ENCODE assay signal across 22 cellular contexts in the genomic region with DNA sequence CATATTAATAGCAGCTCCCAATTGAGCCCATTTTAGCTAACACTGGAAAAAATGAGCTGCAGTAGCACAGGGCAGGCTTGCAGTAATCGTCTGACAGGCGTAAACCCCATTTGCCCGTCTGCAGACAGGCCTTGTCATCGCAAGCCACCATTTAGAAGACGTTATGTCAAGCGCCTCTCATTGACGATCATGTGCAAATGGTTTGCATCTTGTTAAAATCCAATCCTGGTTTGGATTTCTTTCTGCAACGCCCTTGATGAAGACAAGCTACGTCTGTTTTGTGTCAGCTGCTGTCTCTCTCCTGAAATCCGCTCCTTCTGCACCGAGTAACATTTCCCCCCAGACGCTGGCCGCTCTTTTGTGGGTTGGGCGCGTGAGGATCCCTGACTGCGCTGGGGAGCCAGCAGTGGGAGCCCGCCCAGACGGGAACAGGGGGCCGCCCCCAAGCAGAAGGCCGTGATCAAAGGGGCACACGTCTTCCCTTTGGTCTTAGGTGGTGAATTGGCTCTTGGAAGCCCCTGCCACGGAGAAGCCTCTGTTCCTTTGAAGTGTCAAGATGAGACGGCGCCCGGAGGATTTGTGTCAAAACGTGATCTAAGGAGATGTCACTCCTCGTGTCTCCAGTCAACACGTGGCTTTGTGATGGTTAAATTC.
A peak's percentile ranks its signal among the peaks of the same experiment; 100 is the strongest.
DNase-seq lines count a peak whose midpoint lies in the region; ATAC-seq and TF ChIP-seq lines count a peak whose summit lies in the region.
"Had no signal": no experiment of that assay in that cellular context is flagged by ENCODE, and none has a peak within 500 bp of the region (broad histone marks: within the 10 kb centered on the region; RNA-seq: fewer than 3 reads in every experiment).

No MANE protein-coding gene starts in this region.

- H3K9me3 ChIP-seq in SK-N-SH (no peaks in the 10 kb centered on the region), hepatocyte (ENCODE audit: low read depth) (no peaks in the 10 kb centered on the region), gastroesophageal sphincter (peaks cover 0 to under 1% (median 0%) of the 10 kb centered on the region in 3 donors), endodermal cell (ENCODE audit: control insufficient read depth, low read length) (no peaks in the 10 kb centered on the region)
- H3K9me3 ChIP-seq: body of pancreas, pancreas, suprapubic skin had no signal

- H3K9ac ChIP-seq in SK-N-SH (no peak overlapping the region), endodermal cell (ENCODE audit: extremely low read depth, low read length, poor library complexity, severe bottlenecking) (no peak overlapping the region)

- H3K9me2 ChIP-seq in SK-N-SH (no peaks in the 10 kb centered on the region), hepatocyte (replicated peaks; ENCODE audit: insufficient read depth) (no peaks in the 10 kb centered on the region)

- H3K27me3 Mint-ChIP-seq in activated naive CD8-positive, alpha-beta T cell treated with anti-CD3 and anti-CD28 coated beads, Interleukin-2, amount 10 ng/mL, durations not matched to agents 7 days and 5 days, result peaks cover 2% of the 10 kb centered on the region
- no peaks in the 10 kb centered on the region for H3K27me3 Mint-ChIP-seq in activated naive CD8-positive, alpha-beta T cell treated with anti-CD3 and anti-CD28 coated beads, Interleukin-2, amount 50 U/mL, for 24 hours
- no peaks in the 10 kb centered on the region for H3K27me3 Mint-ChIP-seq in endodermal cell (ENCODE audit: insufficient read depth)
- H3K27me3 Mint-ChIP-seq in activated CD4-positive, alpha-beta T cell treated with anti-CD3 and anti-CD28 coated beads, Interleukin-2, amount 10 ng/mL, durations not matched to agents 24 days and 14 days, result no peaks in the 10 kb centered on the region

- H3K9me3 Mint-ChIP-seq in activated naive CD8-positive, alpha-beta T cell treated with anti-CD3 and anti-CD28 coated beads, Interleukin-2, amount 10 ng/mL, durations not matched to agents 7 days and 5 days, result no peaks in the 10 kb centered on the region
- no peaks in the 10 kb centered on the region for H3K9me3 Mint-ChIP-seq in activated naive CD8-positive, alpha-beta T cell treated with anti-CD3 and anti-CD28 coated beads, Interleukin-2, amount 50 U/mL, for 24 hours
- H3K9me3 Mint-ChIP-seq in endodermal cell, result peaks cover 2% of the 10 kb centered on the region
- no peaks in the 10 kb centered on the region for H3K9me3 Mint-ChIP-seq in activated CD4-positive, alpha-beta T cell treated with anti-CD3 and anti-CD28 coated beads, Interleukin-2, amount 10 ng/mL, durations not matched to agents 24 days and 14 days
- H3K9me3 Mint-ChIP-seq: CD4-positive, alpha-beta memory T cell had no signal

- no peaks in the 10 kb centered on the region for H3K36me3 ChIP-seq in SK-N-SH (replicated peaks in 1 of 2; ENCODE audit: control insufficient read depth in 1 of 2, insufficient read depth in 2 of 2, low read length in 1 of 2)
- no peaks in the 10 kb centered on the region for H3K36me3 ChIP-seq in hepatocyte (replicated peaks; ENCODE audit: insufficient read depth, low read depth)
- no peaks in the 10 kb centered on the region for H3K36me3 ChIP-seq in gastroesophageal sphincter
- no peaks in the 10 kb centered on the region for H3K36me3 ChIP-seq in endodermal cell (ENCODE audit: control insufficient read depth, insufficient read depth, low read length)
- H3K36me3 ChIP-seq: pancreas, suprapubic skin had no signal

- DNase-seq in activated naive CD8-positive, alpha-beta T cell treated with anti-CD3 and anti-CD28 coated beads, Interleukin-2, amount 10 ng/mL, durations not matched to agents 7 days and 5 days, result peak; percentile 12
- no peak for DNase-seq in activated naive CD8-positive, alpha-beta T cell treated with anti-CD3 and anti-CD28 coated beads, Interleukin-2, amount 50 U/mL, for 24 hours
- DNase-seq in SK-N-SH (peak; percentile 83), hepatocyte (ENCODE audit: low spot score) (peak; percentile 58), sciatic nerve (ENCODE audit: low spot score) (peak; percentile 34), endodermal cell (no peak)
- DNase-seq in activated CD4-positive, alpha-beta T cell treated with anti-CD3 and anti-CD28 coated beads, Interleukin-2, amount 10 ng/mL, durations not matched to agents 24 days and 14 days, result no peak
- DNase-seq: activated CD4-positive, alpha-beta T cell treated with anti-CD3 and anti-CD28 coated beads for 48 hours; activated gamma-delta T cell; activated T-cell treated with anti-CD3 and anti-CD28 coated beads, Interleukin-2, amount 50 U/mL, for 1 hour; body of pancreas; CD4-positive, alpha-beta memory T cell; foreskin fibroblast; hippocampal formation; naive thymus-derived CD8-positive, alpha-beta T cell; OCI-M1; stimulated activated naive CD4-positive, alpha-beta T cell had no signal

- TF ChIP-seq RAD21 in SK-N-SH (IDR thresholded peaks at IDR 0.05; ENCODE audit: low read length), result no peak

- CTCF ChIA-PET in SK-N-SH (lab: Yijun Ruan, JAX), result interaction anchor here (1.3 to 2.2 kb wide), 3 partner anchors 119 to 207 kb away, joined by 3 to 10 read pairs (median 6); no protein-coding TSS in a partner anchor

- H3K4me1 Mint-ChIP-seq in activated naive CD8-positive, alpha-beta T cell treated with anti-CD3 and anti-CD28 coated beads, Interleukin-2, amount 10 ng/mL, durations not matched to agents 7 days and 5 days, result no peaks in the 10 kb centered on the region
- no peaks in the 10 kb centered on the region for H3K4me1 Mint-ChIP-seq in activated naive CD8-positive, alpha-beta T cell treated with anti-CD3 and anti-CD28 coated beads, Interleukin-2, amount 50 U/mL, for 24 hours
- no peaks in the 10 kb centered on the region for H3K4me1 Mint-ChIP-seq in endodermal cell
- no peaks in the 10 kb centered on the region for H3K4me1 Mint-ChIP-seq in activated CD4-positive, alpha-beta T cell treated with anti-CD3 and anti-CD28 coated beads, Interleukin-2, amount 10 ng/mL, durations not matched to agents 24 days and 14 days
- H3K4me1 Mint-ChIP-seq: CD4-positive, alpha-beta memory T cell had no signal

- H3K4me1 ChIP-seq in SK-N-SH (ENCODE audit: control insufficient read depth in 1 of 2, insufficient read depth in 2 of 2, low read depth in 1 of 2, low read length in 1 of 2), result peaks cover 0 to 45% of the 10 kb centered on the region in 2 experiments; a peak in 2 of 4 replicates
- H3K4me1 ChIP-seq in hepatocyte (ENCODE audit: insufficient read depth), result peaks cover 7% of the 10 kb centered on the region
- peaks cover 0 to 8% (median 0%) of the 10 kb centered on the region in 3 donors for H3K4me1 ChIP-seq in gastroesophageal sphincter
- no peaks in the 10 kb centered on the region for H3K4me1 ChIP-seq in endodermal cell (ENCODE audit: control insufficient read depth, insufficient read depth, low read length)
- H3K4me1 ChIP-seq: body of pancreas, pancreas had no signal

- H3K27me3 ChIP-seq in SK-N-SH (ENCODE audit: insufficient read depth) (no peaks in the 10 kb centered on the region), hepatocyte (no peaks in the 10 kb centered on the region), gastroesophageal sphincter (peaks cover 19% of the 10 kb centered on the region), endodermal cell (ENCODE audit: control insufficient read depth, insufficient read depth, low read length, poor library complexity, severe bottlenecking) (no peaks in the 10 kb centered on the region)
- H3K27me3 ChIP-seq: body of pancreas, pancreas had no signal

- no peaks in the 10 kb centered on the region for H3F3A ChIP-seq in SK-N-SH (replicated peaks; ENCODE audit: insufficient read depth)

- no peak overlapping the region for H3K4me3 Mint-ChIP-seq in activated naive CD8-positive, alpha-beta T cell treated with anti-CD3 and anti-CD28 coated beads, Interleukin-2, amount 10 ng/mL, durations not matched to agents 7 days and 5 days
- no peak overlapping the region for H3K4me3 Mint-ChIP-seq in activated naive CD8-positive, alpha-beta T cell treated with anti-CD3 and anti-CD28 coated beads, Interleukin-2, amount 50 U/mL, for 24 hours
- no peak overlapping the region for H3K4me3 Mint-ChIP-seq in endodermal cell
- H3K4me3 Mint-ChIP-seq in activated CD4-positive, alpha-beta T cell treated with anti-CD3 and anti-CD28 coated beads, Interleukin-2, amount 10 ng/mL, durations not matched to agents 24 days and 14 days, result no peak overlapping the region
- H3K4me3 Mint-ChIP-seq: CD4-positive, alpha-beta memory T cell; naive thymus-derived CD8-positive, alpha-beta T cell had no signal

- no peak overlapping the region for H3K4me3 ChIP-seq in SK-N-SH (ENCODE audit: low read depth in 2 of 2, low read length in 1 of 2)
- no peak overlapping the region for H3K4me3 ChIP-seq in hepatocyte
- no peak overlapping the region for H3K4me3 ChIP-seq in gastroesophageal sphincter
- no peak overlapping the region for H3K4me3 ChIP-seq in endodermal cell (ENCODE audit: low read length)
- H3K4me3 ChIP-seq: body of pancreas, pancreas, suprapubic skin had no signal

- no peak for TF ChIP-seq POLR2A in gastroesophageal sphincter (IDR thresholded peaks at IDR 0.05)

- intact Hi-C loops in sciatic nerve (cut with DNase I), result no loop called here
- intact Hi-C loops in activated CD4-positive, alpha-beta T cell treated with anti-CD3 and anti-CD28 coated beads, Interleukin-2, amount 10 ng/mL, durations not matched to agents 24 days and 14 days (cut with micrococcal nuclease), result no loop called here

- H4K20me1 ChIP-seq in SK-N-SH (ENCODE audit: insufficient read depth), result no peaks in the 10 kb centered on the region
- no peaks in the 10 kb centered on the region for H4K20me1 ChIP-seq in hepatocyte (ENCODE audit: insufficient read depth, poor library complexity, severe bottlenecking)

- H2AFZ ChIP-seq in SK-N-SH (ENCODE audit: low read depth) (no peak overlapping the region), hepatocyte (no peak overlapping the region)

- H3K27ac Mint-ChIP-seq in activated naive CD8-positive, alpha-beta T cell treated with anti-CD3 and anti-CD28 coated beads, Interleukin-2, amount 10 ng/mL, durations not matched to agents 7 days and 5 days, result no peak overlapping the region
- H3K27ac Mint-ChIP-seq in activated naive CD8-positive, alpha-beta T cell treated with anti-CD3 and anti-CD28 coated beads, Interleukin-2, amount 50 U/mL, for 24 hours, result no peak overlapping the region
- H3K27ac Mint-ChIP-seq in endodermal cell, result no peak overlapping the region
- H3K27ac Mint-ChIP-seq in activated CD4-positive, alpha-beta T cell treated with anti-CD3 and anti-CD28 coated beads, Interleukin-2, amount 10 ng/mL, durations not matched to agents 24 days and 14 days, result no peak overlapping the region
- H3K27ac Mint-ChIP-seq: CD4-positive, alpha-beta memory T cell; naive thymus-derived CD8-positive, alpha-beta T cell had no signal

- peak in 1 of 2 experiments; percentile 43; a peak in 2 of 4 replicates for TF ChIP-seq EP300 in SK-N-SH (IDR thresholded peaks at IDR 0.05; ENCODE audit: borderline replicate concordance in 1 of 2, low read depth in 1 of 2, low read length in 1 of 2)
- no peak for TF ChIP-seq EP300 in gastroesophageal sphincter (IDR thresholded peaks at IDR 0.05)

- no peak for ATAC-seq in activated naive CD8-positive, alpha-beta T cell treated with anti-CD3 and anti-CD28 coated beads, Interleukin-2, amount 10 ng/mL, durations not matched to agents 7 days and 5 days (ENCODE audit: low read depth)
- ATAC-seq in activated naive CD8-positive, alpha-beta T cell treated with anti-CD3 and anti-CD28 coated beads, Interleukin-2, amount 50 U/mL, for 24 hours, result no peak
- ATAC-seq in sciatic nerve, result no peak
- ATAC-seq in gastroesophageal sphincter, result no peak
- ATAC-seq: body of pancreas; naive thymus-derived CD8-positive, alpha-beta T cell; pancreas; right cardiac atrium had no signal

- H3K4me2 ChIP-seq in SK-N-SH (no peak overlapping the region), hepatocyte (peak overlapping the region; percentile 43)

- no peaks in the 10 kb centered on the region for H3K36me3 Mint-ChIP-seq in activated naive CD8-positive, alpha-beta T cell treated with anti-CD3 and anti-CD28 coated beads, Interleukin-2, amount 10 ng/mL, durations not matched to agents 7 days and 5 days
- H3K36me3 Mint-ChIP-seq in activated naive CD8-positive, alpha-beta T cell treated with anti-CD3 and anti-CD28 coated beads, Interleukin-2, amount 50 U/mL, for 24 hours (ENCODE audit: low read depth), result no peaks in the 10 kb centered on the region
- no peaks in the 10 kb centered on the region for H3K36me3 Mint-ChIP-seq in endodermal cell (ENCODE audit: low read depth)
- H3K36me3 Mint-ChIP-seq in activated CD4-positive, alpha-beta T cell treated with anti-CD3 and anti-CD28 coated beads, Interleukin-2, amount 10 ng/mL, durations not matched to agents 24 days and 14 days (ENCODE audit: low read depth), result no peaks in the 10 kb centered on the region
- H3K36me3 Mint-ChIP-seq: CD4-positive, alpha-beta memory T cell; naive thymus-derived CD8-positive, alpha-beta T cell had no signal

- H3K27ac ChIP-seq in SK-N-SH (ENCODE audit: low read depth in 2 of 2, low read length in 1 of 2) (peak overlapping the region in 1 of 2 experiments; percentile 82; a peak in 2 of 4 replicates), hepatocyte (peak overlapping the region; percentile 19), gastroesophageal sphincter (no peak overlapping the region), endodermal cell (ENCODE audit: low read depth, low read length) (no peak overlapping the region)
- H3K27ac ChIP-seq: 22Rv1, body of pancreas, pancreas, suprapubic skin had no signal

- H3K79me2 ChIP-seq in SK-N-SH (ENCODE audit: insufficient read depth) (no peaks in the 10 kb centered on the region), hepatocyte (no peaks in the 10 kb centered on the region)

- POLR2A ChIA-PET in activated naive CD8-positive, alpha-beta T cell treated with anti-CD3 and anti-CD28 coated beads, Interleukin-2, amount 10 ng/mL, durations not matched to agents 7 days and 5 days (lab: Charles Lee), result no interaction called here
- POLR2A ChIA-PET in SK-N-SH (lab: Yijun Ruan, JAX), result interaction anchor here (0.6 kb wide), 1 partner anchor 26 kb away, joined by 3 read pairs; no protein-coding TSS in a partner anchor

- 21% methylated on average over 20 of the region's 28 CpGs for WGBS in SK-N-SH (ENCODE audit: low lambda C conversion rate)
- WGBS in hepatocyte (ENCODE audit: low lambda C conversion rate, missing lambda C conversion rate), result 38% methylated on average over 28 of the region's 28 CpGs
- 24 to 35% methylated on average over 5 to 15 of the region's 28 CpGs for WGBS in gastroesophageal sphincter (ENCODE audit: low coverage in 1 of 2), 2 donors
- WGBS in endodermal cell (ENCODE audit: insufficient coverage in 1 of 2, insufficient read length in 1 of 2), 2 experiments, result 83 to 91% methylated on average over 18 to 28 of the region's 28 CpGs

- TF ChIP-seq CTCF in SK-N-SH (IDR thresholded peaks at IDR 0.05), result no peak
- no peak for TF ChIP-seq CTCF in hepatocyte (IDR thresholded peaks at IDR 0.05; ENCODE audit: poor library complexity)
- TF ChIP-seq CTCF in gastroesophageal sphincter (IDR thresholded peaks at IDR 0.05), result no peak
- TF ChIP-seq CTCF in endodermal cell (conservative IDR thresholded peaks at IDR 0.05), result no peak

Comparison
In these comparisons a context has a peak if more than half of its experiments do, and no peak if none do; other contexts are left out.
1. DNase-seq: peak in activated naive CD8-positive, alpha-beta T cell treated with anti-CD3 and anti-CD28 coated beads, Interleukin-2, amount 10 ng/mL, durations not matched to agents 7 days and 5 days (single experiment), SK-N-SH (single experiment), hepatocyte (single experiment) and sciatic nerve (single experiment); none in activated naive CD8-positive, alpha-beta T cell treated with anti-CD3 and anti-CD28 coated beads, Interleukin-2, amount 50 U/mL, for 24 hours (single experiment), endodermal cell (single experiment) and activated CD4-positive, alpha-beta T cell treated with anti-CD3 and anti-CD28 coated beads, Interleukin-2, amount 10 ng/mL, durations not matched to agents 24 days and 14 days (single experiment).